9 cellular contexts compared by ENCODE assay signal in genomic region chr19:8487137-8487851, GRCh38. TPM values are rescaled to one million over a fixed set of nuclear protein-coding genes. Genes with fewer than 3 reads are reported as not detected.
DNase-seq lines count a peak whose midpoint lies in the region; ATAC-seq, FAIRE-seq and TF ChIP-seq lines count a peak whose summit lies in the region.
"Had no signal": no experiment of that assay in that cellular context is flagged by ENCODE, and none has a peak within 500 bp of the region (broad histone marks: within the 10 kb centered on the region; RNA-seq: fewer than 3 reads in every experiment).

No MANE protein-coding gene starts in this region.

- no peak for FAIRE-seq in GM12878 (lab: Jason Lieb, UNC)

- H3K27me3 ChIP-seq in GM12878 (replicated peaks in 1 of 2; ENCODE audit: control insufficient read depth in 2 of 2, insufficient read depth in 2 of 2, low read length in 1 of 2) (no peaks in the 10 kb centered on the region), brain microvascular endothelial cell (replicated peaks) (no peaks in the 10 kb centered on the region)
- H3K27me3 ChIP-seq: body of pancreas had no signal

- H3K9ac ChIP-seq in GM12878 (ENCODE audit: control insufficient read depth, insufficient read depth, low read length): no peak overlapping the region

- H3K9me3 ChIP-seq in GM12878 (replicated peaks; ENCODE audit: control insufficient read depth, insufficient read depth, low read length): no peaks in the 10 kb centered on the region
- H3K9me3 ChIP-seq: body of pancreas had no signal

- 41% methylated on average over 13 of the region's 13 CpGs for WGBS in GM12878 (ENCODE audit: insufficient coverage, insufficient replicate concordance, low lambda C conversion rate, missing lambda C conversion rate)

- RAD21 ChIA-PET in GM12878 (lab: Charles Lee; ENCODE audit: unreplicated experiment): no interaction called here

- TF ChIP-seq RAD21 in GM12878 (IDR thresholded peaks at IDR 0.05; ENCODE audit: insufficient read depth, low read depth, low read length): no peak

- peak; percentile 66 for ATAC-seq in GM19035 (IDR thresholded peaks at IDR 0.05; ENCODE audit: unreplicated experiment)
- no peak; the same call in 2 of the 3 replicates for ATAC-seq in GM12878
- ATAC-seq in GM18868 (IDR thresholded peaks at IDR 0.05; ENCODE audit: unreplicated experiment): no peak
- no peak for ATAC-seq in GM18517 (IDR thresholded peaks at IDR 0.05; ENCODE audit: unreplicated experiment)
- no peak for ATAC-seq in HG03571 (IDR thresholded peaks at IDR 0.05; ENCODE audit: unreplicated experiment)
- ATAC-seq: body of pancreas had no signal

- H3K36me3 ChIP-seq in GM12878 (ENCODE audit: control insufficient read depth in 2 of 2, insufficient read depth in 2 of 2, low read length in 1 of 2) (peaks cover 38 to 51% of the 10 kb centered on the region in 2 experiments), brain microvascular endothelial cell (replicated peaks) (peaks cover 64% of the 10 kb centered on the region)

- no TSS peak for BruUV-seq in GM12878 (replicated peaks; lab: Mats Ljungman, UMichigan)

- POLR2A ChIA-PET in GM12878 (lab: Charles Lee): interaction anchor here (1.5 kb wide), 1 partner anchor 19 kb away, joined by 3 read pairs; no protein-coding TSS in a partner anchor

- CTCF ChIA-PET in GM12878 (lab: Yijun Ruan, JAX): interaction anchor here (0.8 kb wide), 1 partner anchor 9 kb away, joined by 3 read pairs; no protein-coding TSS in a partner anchor

- no peak overlapping the region for H3K4me2 ChIP-seq in GM12878 (ENCODE audit: control insufficient read depth, insufficient read depth)

- H3K27ac ChIP-seq in GM12878 (ENCODE audit: control insufficient read depth, insufficient read depth) (0 out of 2 replicates have a peak overlapping the region, but pooled peaks have one; percentile 10), brain microvascular endothelial cell (no peak overlapping the region)

- peaks cover under 1% of the 10 kb centered on the region for H3K79me2 ChIP-seq in GM12878 (ENCODE audit: control insufficient read depth, insufficient read depth, low read length)

- no peak overlapping the region for H2AFZ ChIP-seq in GM12878 (ENCODE audit: control insufficient read depth, low read depth, low read length)

- TF ChIP-seq EP300 in GM12878 (IDR thresholded peaks at IDR 0.05; ENCODE audit: borderline replicate concordance in 1 of 2, control insufficient read depth in 1 of 2, low read depth in 2 of 2, low read length in 2 of 2): no peak

- peaks cover 7% of the 10 kb centered on the region for H3K4me1 ChIP-seq in GM12878 (ENCODE audit: control insufficient read depth, insufficient read depth, low read length)

- TF ChIP-seq CTCF in GM12878 (IDR thresholded peaks at IDR 0.05 in 2 of 3, conservative IDR thresholded peaks at IDR 0.05 in 1 of 3; ENCODE audit: control insufficient read depth in 2 of 3, extremely low read depth in 1 of 3, insufficient read depth in 1 of 3, low read depth in 3 of 3, low read length in 3 of 3): no peak
- TF ChIP-seq CTCF in brain microvascular endothelial cell (IDR thresholded peaks at IDR 0.05; ENCODE audit: low read depth, low read length, missing control alignments): no peak

- no peak; the same call in 1 of the 2 replicates for TF ChIP-seq POLR2A in GM12878 (IDR thresholded peaks at IDR 0.05; ENCODE audit: low read depth, low read length)

- DNase-seq in SKM-1 treated with dmso at 0.1 percent for 144 hours (lab: John Stamatoyannopoulos, UW; ENCODE audit: unreplicated experiment) (peak; percentile 97), GM12878 (ENCODE audit: low read depth, low spot score) (no peak), occipital lobe (lab: John Stamatoyannopoulos, UW) (peak; percentile 11), brain microvascular endothelial cell (no peak)

- H3K4me3 ChIP-seq in GM12878: no peak overlapping the region
- no peak overlapping the region for H3K4me3 ChIP-seq in brain microvascular endothelial cell (ENCODE audit: low read depth, low read length)
- H3K4me3 ChIP-seq: body of pancreas had no signal

- H4K20me1 ChIP-seq in GM12878 (ENCODE audit: control insufficient read depth, insufficient read depth): no peaks in the 10 kb centered on the region; the same call in 1 of the 2 replicates

- in situ Hi-C loops in GM12878 (cut with MboI): no loop called here
- in situ Hi-C loops in brain microvascular endothelial cell (cut with HindIII; ENCODE audit: low pct_ligation_motif_present, low sequenced_read_pairs): no loop called here

- SMC1A ChIA-PET in GM12878 (lab: Charles Lee; ENCODE audit: uncharacterized antibody, unreplicated experiment): interaction anchor here (0.8 kb wide), 1 partner anchor 74 kb away, joined by 3 read pairs; the partner anchor contains the start of gene MARCHF2

- intact Hi-C loops in GM12878 (cut with micrococcal nuclease; ENCODE audit: unreplicated experiment): no loop called here

TF ChIP-seq in GM12878, 131 proteins besides CTCF, POLR2A, EP300 and RAD21:
- TF ChIP-seq STAT1 (conservative IDR thresholded peaks at IDR 0.05) (no peak), POLR2AphosphoS5 (IDR thresholded peaks at IDR 0.05; ENCODE audit: low read length) (0 out of 2 replicates have a peak, but pooled peaks have one; percentile 14), PML (IDR thresholded peaks at IDR 0.05; ENCODE audit: low read length) (no peak), RUNX3 (IDR thresholded peaks at IDR 0.05; ENCODE audit: low read length) (peak; percentile 34; the same call in 1 of the 2 replicates), NBN (IDR thresholded peaks at IDR 0.05) (no peak), CREM (IDR thresholded peaks at IDR 0.05; ENCODE audit: low read depth) (no peak)

RNA-seq across cellular contexts. Expression of gene PRAM1, which starts 15.1 kb away (rescaled TPM):
- total RNA-seq in GM12878 (2013; cell fraction: nucleolus; rRNA removed): 1.1 and 1.6 TPM in 2 replicates
- total RNA-seq in GM12878 (2014; rRNA removed): not detected in 2 replicates
- not detected in 2 replicates for total RNA-seq in GM12878 (2014; rRNA removed; fragmentation: Illumina TruSeq; extraction: Trizol)
- 0.08 TPM in 1 of 2 replicates, not detected in the other for total RNA-seq in GM12878 (2021)
- polyA plus RNA-seq in GM12878 (2011; ENCODE audit: low read depth): not detected
- polyA plus RNA-seq in GM12878 (2011; rRNA removed): not detected in 2 replicates
- not detected in 2 replicates for polyA plus RNA-seq in GM12878 (2011; cell fraction: cytosol; rRNA removed)
- polyA plus RNA-seq in GM12878 (2011; cell fraction: nucleus; rRNA removed): 0.18 and 0.30 TPM in 2 replicates
- 0.10 and 0.24 TPM in 2 replicates for polyA plus RNA-seq in GM12878 (2012)
- 0.03 TPM in 1 of 2 replicates, not detected in the other for polyA plus RNA-seq in GM12878 (2014; fragmentation: Illumina TruSeq; extraction: Trizol)
- not detected for polyA plus RNA-seq in GM12878 (2014; fragmentation: Nextera tagmentation; extraction: Ambion mirVana)
- 0.08 and 0.49 TPM in 2 replicates for polyA plus RNA-seq in GM12878 (2014; rRNA removed)
- not detected for polyA plus RNA-seq in GM12878 (2016; fragmentation: Nextera tagmentation; extraction: Ambion mirVana)
- not detected in 2 replicates for polyA minus RNA-seq in GM12878 (2011; rRNA and poly(A)+ RNA removed)
- not detected in 2 replicates for polyA minus RNA-seq in GM12878 (2011; cell fraction: cytosol; rRNA and poly(A)+ RNA removed)
- not detected in 2 replicates for polyA minus RNA-seq in GM12878 (2011; cell fraction: nucleus; rRNA and poly(A)+ RNA removed)
- total RNA-seq in occipital lobe: not detected

RNA-seq across cellular contexts. Expression of gene ZNF414, which starts 26.7 kb away (rescaled TPM):
- 8.0 and 13.6 TPM in 2 replicates for total RNA-seq in GM12878 (2013; cell fraction: nucleolus; rRNA removed)
- total RNA-seq in GM12878 (2014; rRNA removed): 4.4 and 5.3 TPM in 2 replicates
- total RNA-seq in GM12878 (2014; rRNA removed; fragmentation: Illumina TruSeq; extraction: Trizol): 0.45 and 0.92 TPM in 2 replicates
- total RNA-seq in GM12878 (2021): 23.7 and 26.4 TPM in 2 replicates
- polyA plus RNA-seq in GM12878 (2011; ENCODE audit: low read depth): 5.8 TPM
- polyA plus RNA-seq in GM12878 (2011; rRNA removed): 0.26 and 1.9 TPM in 2 replicates
- 3.2 and 3.9 TPM in 2 replicates for polyA plus RNA-seq in GM12878 (2011; cell fraction: cytosol; rRNA removed)
- 17.8 and 22.8 TPM in 2 replicates for polyA plus RNA-seq in GM12878 (2011; cell fraction: nucleus; rRNA removed)
- 15.5 and 15.9 TPM in 2 replicates for polyA plus RNA-seq in GM12878 (2012)
- 0.94 TPM in 1 of 2 replicates, not detected in the other for polyA plus RNA-seq in GM12878 (2014; fragmentation: Illumina TruSeq; extraction: Trizol)
- polyA plus RNA-seq in GM12878 (2014; fragmentation: Nextera tagmentation; extraction: Ambion mirVana): under 1 TPM in 1 of 2 experiments, not detected in 1; 0.16 TPM
- 12.5 and 24.5 TPM in 2 replicates for polyA plus RNA-seq in GM12878 (2014; rRNA removed)
- 10 to 100 TPM in 1 of 2 experiments, 1 to 10 TPM in 1; 5.7 to 12.1 TPM for polyA plus RNA-seq in GM12878 (2016; fragmentation: Nextera tagmentation; extraction: Ambion mirVana)
- 0.80 and 3.5 TPM in 2 replicates for polyA minus RNA-seq in GM12878 (2011; rRNA and poly(A)+ RNA removed)
- polyA minus RNA-seq in GM12878 (2011; cell fraction: cytosol; rRNA and poly(A)+ RNA removed): 5.8 and 9.2 TPM in 2 replicates
- polyA minus RNA-seq in GM12878 (2011; cell fraction: nucleus; rRNA and poly(A)+ RNA removed): 3.1 and 6.0 TPM in 2 replicates
- 1.6 TPM for total RNA-seq in occipital lobe

RNA-seq across cellular contexts. Expression of gene HNRNPM, which starts 42.5 kb away (rescaled TPM):
- total RNA-seq in GM12878 (2013; cell fraction: nucleolus; rRNA removed): 182 and 185 TPM in 2 replicates
- total RNA-seq in GM12878 (2014; rRNA removed) (127 and 175 TPM in 2 replicates), GM12878 (2014; rRNA removed; fragmentation: Illumina TruSeq; extraction: Trizol) (146 and 155 TPM in 2 replicates), GM12878 (2021) (314 and 339 TPM in 2 replicates), occipital lobe (49.9 TPM)
- polyA plus RNA-seq in GM12878 (2011; ENCODE audit: low read depth): 138 TPM
- polyA plus RNA-seq in GM12878 (2011; rRNA removed) (131 and 134 TPM in 2 replicates), GM12878 (2014; fragmentation: Illumina TruSeq; extraction: Trizol) (233 and 245 TPM in 2 replicates), GM12878 (2014; fragmentation: Nextera tagmentation; extraction: Ambion mirVana) (10 to 100 TPM; 14.3 to 35.9 TPM), GM12878 (2014; rRNA removed) (220 and 260 TPM in 2 replicates), GM12878 (2016; fragmentation: Nextera tagmentation; extraction: Ambion mirVana) (100 to 1,000 TPM; 374 to 415 TPM)
- 149 and 253 TPM in 2 replicates for polyA plus RNA-seq in GM12878 (2011; cell fraction: cytosol; rRNA removed)
- 161 and 230 TPM in 2 replicates for polyA plus RNA-seq in GM12878 (2011; cell fraction: nucleus; rRNA removed)
- 155 and 193 TPM in 2 replicates for polyA plus RNA-seq in GM12878 (2012)
- 98.7 and 117 TPM in 2 replicates for polyA minus RNA-seq in GM12878 (2011; rRNA and poly(A)+ RNA removed)
- 77.2 and 93.8 TPM in 2 replicates for polyA minus RNA-seq in GM12878 (2011; cell fraction: cytosol; rRNA and poly(A)+ RNA removed)
- 66.1 and 115 TPM in 2 replicates for polyA minus RNA-seq in GM12878 (2011; cell fraction: nucleus; rRNA and poly(A)+ RNA removed)

Comparison
In these comparisons a context has a peak if more than half of its experiments do, and no peak if none do; other contexts are left out.
1. DNase-seq: peak in SKM-1 treated with dmso at 0.1 percent for 144 hours (single experiment) and occipital lobe (single experiment); none in GM12878 (single experiment) and brain microvascular endothelial cell (single experiment).